10 cellular contexts compared by ENCODE assay signal in genomic region chr2:110101911-110102774, GRCh38. TPM values are rescaled to one million over a fixed set of nuclear protein-coding genes. Genes with fewer than 3 reads are reported as not detected.
DNase-seq lines count a peak whose midpoint lies in the region; ATAC-seq and TF ChIP-seq lines count a peak whose summit lies in the region.
"Had no signal": no experiment of that assay in that cellular context is flagged by ENCODE, and none has a peak within 500 bp of the region (broad histone marks: within the 10 kb centered on the region; RNA-seq: fewer than 3 reads in every experiment).

No MANE protein-coding gene starts in this region.

- H3K9me3 ChIP-seq in RWPE2 (ENCODE audit: severe bottlenecking), result no peaks in the 10 kb centered on the region
- H3K9me3 ChIP-seq: HAP-1 had no signal

- TF ChIP-seq CTCF in CD14-positive monocyte (IDR thresholded peaks at IDR 0.05) (no peak), RWPE2 (IDR thresholded peaks at IDR 0.05; ENCODE audit: poor library complexity, severe bottlenecking) (no peak), omental fat pad (IDR thresholded peaks at IDR 0.05) (no peak), GM13976 (IDR thresholded peaks at IDR 0.05; ENCODE audit: borderline replicate concordance, control extremely low read depth, extremely low read depth, insufficient read depth, missing control alignments) (no peak)

- no peak overlapping the region for H3K4me3 ChIP-seq in RWPE2 (ENCODE audit: severe bottlenecking)
- H3K4me3 ChIP-seq: HAP-1 had no signal

- peaks cover 0 to 6% (median 0%) of the 10 kb centered on the region in 7 donors for H3K9me3 Mint-ChIP-seq in CD14-positive monocyte

- peaks cover 18% of the 10 kb centered on the region for H3K36me3 ChIP-seq in RWPE2 (ENCODE audit: low read depth)
- H3K36me3 ChIP-seq: HAP-1 had no signal

- H3K27me3 ChIP-seq in RWPE2 (ENCODE audit: insufficient read depth, poor library complexity, severe bottlenecking), result no peaks in the 10 kb centered on the region

- H3K4me3 Mint-ChIP-seq in CD14-positive monocyte, result no peak overlapping the region

- intact Hi-C loops in CD14-positive monocyte (cut with micrococcal nuclease), result no loop called here

- H3K27ac ChIP-seq in RWPE2 (ENCODE audit: poor library complexity, severe bottlenecking), result peak overlapping the region; percentile 100

- peaks cover 16% of the 10 kb centered on the region for H3K4me1 Mint-ChIP-seq in CD14-positive monocyte

- peak overlapping the region in 4 of 7 donors; percentile 10 to 57 (median 45) for H3K27ac Mint-ChIP-seq in CD14-positive monocyte

- no peaks in the 10 kb centered on the region for H3K36me3 Mint-ChIP-seq in CD14-positive monocyte

- in situ Hi-C loops in GM13976 (cut with MboI; ENCODE audit: low sequenced_read_pairs, unreplicated experiment), result no loop called here

- no peak for DNase-seq in CD14-positive monocyte (ENCODE audit: low spot score)
- no peak for DNase-seq in RWPE2 (ENCODE audit: low spot score)
- no peak for DNase-seq in omental fat pad (ENCODE audit: low spot score)
- DNase-seq in NCI-H2171 (lab: John Stamatoyannopoulos, UW), result no peak
- DNase-seq in GM13976 (ENCODE audit: low spot score), result no peak
- no peak for DNase-seq in stimulated activated CD4-positive, alpha-beta T cell treated with anti-CD3 and anti-CD28 coated beads, Interleukin-4, amount 100 ng/mL, for 4 hours
- DNase-seq: effector CD4-positive, alpha-beta T cell had no signal

- H3K4me1 ChIP-seq in RWPE2 (ENCODE audit: insufficient read depth, poor library complexity, severe bottlenecking), result peaks cover 62% of the 10 kb centered on the region
- H3K4me1 ChIP-seq: HAP-1 had no signal

- ATAC-seq in RWPE2 (ENCODE audit: low read depth) (no peak), esophagus mucosa (peak; percentile 19), omental fat pad (ENCODE audit: low FRiP score) (peak; percentile 27), GM18498 (IDR thresholded peaks at IDR 0.05; ENCODE audit: unreplicated experiment) (no peak)

- H3K27me3 Mint-ChIP-seq in CD14-positive monocyte (ENCODE audit: low read depth in 3 of 3), result peaks cover 7 to 20% (median 7%) of the 10 kb centered on the region in 3 donors

RNA-seq across cellular contexts. Expression of gene MALL, which starts 13.5 kb away (rescaled TPM):
- polyA plus RNA-seq in CD14-positive monocyte, result under 1 TPM in 1 of 2 donors, not detected in 1; 0.12 TPM
- total RNA-seq in esophagus mucosa (248 TPM), omental fat pad (10 to 100 TPM in 3 of 4 donors, 1 to 10 TPM in 1; 6.7 to 38.5 (median 17.1) TPM)

Comparison
In these comparisons a context has a peak if more than half of its experiments do, and no peak if none do; other contexts are left out.
1. ATAC-seq: peak in esophagus mucosa (single experiment) and omental fat pad (single experiment); none in RWPE2 (single experiment) and GM18498 (single experiment).